23 cellular contexts compared by ENCODE assay signal in the genomic region with DNA sequence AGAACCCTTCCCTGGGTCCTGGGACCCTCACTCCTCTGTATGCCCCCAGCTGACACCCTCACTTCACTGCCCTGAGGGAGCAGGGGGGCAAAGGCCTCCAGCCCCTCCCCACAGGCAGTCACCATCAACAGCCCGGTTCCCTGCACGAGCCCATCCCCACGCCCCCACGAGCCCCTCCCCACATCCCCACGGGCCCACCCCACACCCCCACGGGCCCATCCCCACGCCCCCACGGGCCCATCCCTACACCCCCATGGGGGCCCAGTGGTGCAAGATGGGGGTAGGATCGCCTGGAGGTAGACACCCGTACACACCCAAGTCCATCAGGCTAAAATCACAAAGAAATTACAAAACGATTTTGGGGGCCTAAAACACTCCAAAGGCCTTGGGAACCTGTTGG. TPM values are rescaled to one million over a fixed set of nuclear protein-coding genes. Genes with fewer than 3 reads are reported as not detected.
"Had no signal": no experiment of that assay in that cellular context is flagged by ENCODE, and none has a peak within 500 bp of the region (broad histone marks: within the 10 kb centered on the region; RNA-seq: fewer than 3 reads in every experiment).

No MANE protein-coding gene starts in this region.

- H3K4me1 ChIP-seq: left lung, lower lobe of right lung, pancreas, prostate gland, suprapubic skin, tibial artery, upper lobe of right lung had no signal

- H3K4me3 ChIP-seq: left lung, lower lobe of right lung, pancreas, prostate gland, skin epidermis, suprapubic skin, thoracic aorta, tibial artery, upper lobe of right lung had no signal

- DNase-seq: hippocampal formation; left colon; lower lobe of right lung; mammary epithelial cell; mesenchymal stem cell; naive thymus-derived CD8-positive, alpha-beta T cell; nucleus accumbens; retina; stimulated activated CD4-positive, alpha-beta T cell treated with anti-CD3 and anti-CD28 coated beads, Interleukin-4, amount 100 ng/mL, for 24 hours; stimulated activated naive CD4-positive, alpha-beta T cell treated with Interleukin-2 at 50 U/mL for 16 hours; tibial artery; trophoblast cell; upper lobe of right lung had no signal

- H3K27ac ChIP-seq: left lung, lower lobe of right lung, pancreas, prostate gland, skin epidermis, suprapubic skin, thoracic aorta, tibial artery, upper lobe of right lung had no signal

- H3K36me3 ChIP-seq: prostate gland had no signal

- H3K9me3 ChIP-seq: lower lobe of right lung, pancreas, prostate gland, suprapubic skin, thoracic aorta, tibial artery, upper lobe of right lung had no signal

- H3K27me3 ChIP-seq: left lung, pancreas, suprapubic skin, tibial artery, upper lobe of right lung had no signal

- ATAC-seq: left colon; left lung; lower lobe of right lung; naive thymus-derived CD8-positive, alpha-beta T cell; pancreas; right cardiac atrium; sciatic nerve; stimulated activated effector memory CD8-positive, alpha-beta T cell treated with anti-CD3 and anti-CD28 coated beads, Interleukin-12 subunit alpha, Interleukin-12 subunit beta, amount 100 ng/mL, for 72 hours; upper lobe of right lung had no signal

RNA-seq across cellular contexts. Expression of gene SOX8, which starts 53.0 kb away (rescaled TPM):
- total RNA-seq: osteoblast had no signal
- polyA plus RNA-seq: mammary epithelial cell had no signal
